1 cellular context compared by ENCODE assay signal in the genomic region with DNA sequence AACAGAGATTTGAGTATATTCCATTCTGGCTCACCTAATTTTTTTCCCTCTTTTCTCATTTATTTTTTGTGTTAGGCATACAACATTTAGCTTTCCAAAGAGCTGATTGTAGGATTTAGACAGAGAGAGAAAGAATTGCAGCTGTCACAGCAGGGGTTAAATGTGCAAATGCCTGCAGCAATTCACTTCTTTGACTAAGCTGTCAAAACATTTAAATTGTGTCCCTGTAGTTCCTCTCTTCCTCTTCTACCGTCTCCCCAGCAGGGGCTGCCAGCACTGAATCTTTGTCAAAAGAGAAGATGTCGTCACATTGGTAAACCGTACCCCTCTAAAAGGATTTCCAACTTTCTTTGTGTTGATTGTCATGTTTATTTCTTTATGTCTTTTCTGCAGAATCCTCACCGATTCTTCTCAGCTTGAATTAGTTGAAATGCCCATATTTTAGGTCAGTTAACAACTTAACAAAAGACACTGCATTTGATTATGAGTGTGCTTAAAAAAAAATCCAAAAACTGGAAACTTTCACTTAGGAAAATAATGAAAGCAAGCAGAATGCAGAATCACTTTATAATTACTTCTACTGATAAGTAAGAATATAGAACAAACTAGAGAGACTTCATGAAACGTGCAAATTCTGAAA.
TF ChIP-seq lines count a peak whose summit lies in the region.

No MANE protein-coding gene starts in this region.

TF ChIP-seq in WTC11, 78 proteins besides CTCF, POLR2A, EP300 and RAD21 (continued from another document and continues in another):
- TF ChIP-seq, protein P1, sequence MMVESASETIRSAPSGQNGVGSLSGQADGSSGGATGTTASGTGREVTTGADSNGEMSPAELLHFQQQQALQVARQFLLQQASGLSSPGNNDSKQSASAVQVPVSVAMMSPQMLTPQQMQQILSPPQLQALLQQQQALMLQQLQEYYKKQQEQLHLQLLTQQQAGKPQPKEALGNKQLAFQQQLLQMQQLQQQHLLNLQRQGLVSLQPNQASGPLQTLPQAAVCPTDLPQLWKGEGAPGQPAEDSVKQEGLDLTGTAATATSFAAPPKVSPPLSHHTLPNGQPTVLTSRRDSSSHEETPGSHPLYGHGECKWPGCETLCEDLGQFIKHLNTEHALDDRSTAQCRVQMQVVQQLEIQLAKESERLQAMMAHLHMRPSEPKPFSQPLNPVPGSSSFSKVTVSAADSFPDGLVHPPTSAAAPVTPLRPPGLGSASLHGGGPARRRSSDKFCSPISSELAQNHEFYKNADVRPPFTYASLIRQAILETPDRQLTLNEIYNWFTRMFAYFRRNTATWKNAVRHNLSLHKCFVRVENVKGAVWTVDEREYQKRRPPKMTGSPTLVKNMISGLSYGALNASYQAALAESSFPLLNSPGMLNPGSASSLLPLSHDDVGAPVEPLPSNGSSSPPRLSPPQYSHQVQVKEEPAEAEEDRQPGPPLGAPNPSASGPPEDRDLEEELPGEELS (CRISPR knock-in tag; IDR thresholded peaks at IDR 0.05): peak; percentile 38; the same call in 1 of the 2 replicates
- TF ChIP-seq, protein P2, sequence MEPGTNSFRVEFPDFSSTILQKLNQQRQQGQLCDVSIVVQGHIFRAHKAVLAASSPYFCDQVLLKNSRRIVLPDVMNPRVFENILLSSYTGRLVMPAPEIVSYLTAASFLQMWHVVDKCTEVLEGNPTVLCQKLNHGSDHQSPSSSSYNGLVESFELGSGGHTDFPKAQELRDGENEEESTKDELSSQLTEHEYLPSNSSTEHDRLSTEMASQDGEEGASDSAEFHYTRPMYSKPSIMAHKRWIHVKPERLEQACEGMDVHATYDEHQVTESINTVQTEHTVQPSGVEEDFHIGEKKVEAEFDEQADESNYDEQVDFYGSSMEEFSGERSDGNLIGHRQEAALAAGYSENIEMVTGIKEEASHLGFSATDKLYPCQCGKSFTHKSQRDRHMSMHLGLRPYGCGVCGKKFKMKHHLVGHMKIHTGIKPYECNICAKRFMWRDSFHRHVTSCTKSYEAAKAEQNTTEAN (CRISPR knock-in tag; IDR thresholded peaks at IDR 0.05): no peak; the same call in 1 of the 2 replicates
- TF ChIP-seq NR3C1 (CRISPR knock-in tag; conservative IDR thresholded peaks at IDR 0.05; ENCODE audit: low read depth): no peak
- TF ChIP-seq KAT7 (CRISPR knock-in tag; IDR thresholded peaks at IDR 0.05; ENCODE audit: borderline replicate concordance): no peak
- TF ChIP-seq, protein P3, sequence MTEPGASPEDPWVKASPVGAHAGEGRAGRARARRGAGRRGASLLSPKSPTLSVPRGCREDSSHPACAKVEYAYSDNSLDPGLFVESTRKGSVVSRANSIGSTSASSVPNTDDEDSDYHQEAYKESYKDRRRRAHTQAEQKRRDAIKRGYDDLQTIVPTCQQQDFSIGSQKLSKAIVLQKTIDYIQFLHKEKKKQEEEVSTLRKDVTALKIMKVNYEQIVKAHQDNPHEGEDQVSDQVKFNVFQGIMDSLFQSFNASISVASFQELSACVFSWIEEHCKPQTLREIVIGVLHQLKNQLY (CRISPR knock-in tag; IDR thresholded peaks at IDR 0.05): no peak
- TF ChIP-seq IRF2 (CRISPR knock-in tag; IDR thresholded peaks at IDR 0.05; ENCODE audit: borderline replicate concordance, low read depth): no peak
- TF ChIP-seq ZNF396 (CRISPR knock-in tag; IDR thresholded peaks at IDR 0.05; ENCODE audit: borderline replicate concordance): no peak
- TF ChIP-seq, protein P4, sequence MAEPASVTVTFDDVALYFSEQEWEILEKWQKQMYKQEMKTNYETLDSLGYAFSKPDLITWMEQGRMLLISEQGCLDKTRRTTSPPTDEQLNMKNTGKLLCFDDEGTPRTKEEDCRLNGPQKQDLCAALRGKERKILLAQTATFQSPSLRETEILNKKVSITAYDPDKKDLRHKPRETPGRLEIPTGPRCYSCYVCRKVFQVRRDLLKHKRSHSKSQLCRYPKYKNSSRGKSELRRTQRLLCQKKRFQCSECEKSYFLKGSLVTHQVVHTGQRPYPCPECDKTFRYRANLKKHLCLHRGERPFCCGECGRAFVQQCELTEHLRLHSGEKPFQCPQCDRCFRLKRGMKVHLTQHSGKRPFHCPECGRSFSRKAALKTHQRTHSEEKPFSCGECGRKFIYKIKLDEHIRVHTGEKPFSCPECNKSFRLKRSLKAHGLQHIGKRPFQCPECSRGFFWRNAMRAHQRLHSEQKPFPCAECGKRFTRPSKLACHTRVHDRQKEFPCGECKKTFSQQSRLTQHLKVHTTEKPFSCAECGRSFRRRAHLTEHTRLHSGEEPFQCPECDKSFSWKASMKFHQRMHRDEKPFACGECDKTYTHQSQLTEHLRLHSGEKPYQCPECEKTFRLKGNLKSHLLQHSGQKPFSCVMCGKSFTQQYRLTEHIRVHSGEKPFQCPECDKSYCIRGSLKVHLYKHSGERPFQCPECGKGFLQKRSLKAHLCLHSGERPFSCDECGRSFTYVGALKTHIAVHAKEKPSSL (CRISPR knock-in tag; conservative IDR thresholded peaks at IDR 0.05): no peak
- TF ChIP-seq NFYB (CRISPR knock-in tag; conservative IDR thresholded peaks at IDR 0.05; ENCODE audit: low read depth): no peak
- no peak for TF ChIP-seq FOXK1 (CRISPR knock-in tag; IDR thresholded peaks at IDR 0.05)
- no peak for TF ChIP-seq GTF2I (CRISPR knock-in tag; conservative IDR thresholded peaks at IDR 0.05)
- TF ChIP-seq CREM (CRISPR knock-in tag; IDR thresholded peaks at IDR 0.05): 0 out of 2 replicates have a peak, but pooled peaks have one; percentile 42
- TF ChIP-seq TEAD4 (CRISPR knock-in tag; IDR thresholded peaks at IDR 0.05): no peak
- TF ChIP-seq TEAD1 (CRISPR knock-in tag; IDR thresholded peaks at IDR 0.05): peak; percentile 40; the same call in 1 of the 2 replicates
- TF ChIP-seq GRHL2 (CRISPR knock-in tag; IDR thresholded peaks at IDR 0.05; ENCODE audit: insufficient replicate concordance, severe bottlenecking): no peak
- no peak for TF ChIP-seq ZNF232 (CRISPR knock-in tag; IDR thresholded peaks at IDR 0.05)
- TF ChIP-seq, protein P5, sequence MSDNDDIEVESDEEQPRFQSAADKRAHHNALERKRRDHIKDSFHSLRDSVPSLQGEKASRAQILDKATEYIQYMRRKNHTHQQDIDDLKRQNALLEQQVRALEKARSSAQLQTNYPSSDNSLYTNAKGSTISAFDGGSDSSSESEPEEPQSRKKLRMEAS (CRISPR knock-in tag; IDR thresholded peaks at IDR 0.05): no peak
- TF ChIP-seq, protein P6, sequence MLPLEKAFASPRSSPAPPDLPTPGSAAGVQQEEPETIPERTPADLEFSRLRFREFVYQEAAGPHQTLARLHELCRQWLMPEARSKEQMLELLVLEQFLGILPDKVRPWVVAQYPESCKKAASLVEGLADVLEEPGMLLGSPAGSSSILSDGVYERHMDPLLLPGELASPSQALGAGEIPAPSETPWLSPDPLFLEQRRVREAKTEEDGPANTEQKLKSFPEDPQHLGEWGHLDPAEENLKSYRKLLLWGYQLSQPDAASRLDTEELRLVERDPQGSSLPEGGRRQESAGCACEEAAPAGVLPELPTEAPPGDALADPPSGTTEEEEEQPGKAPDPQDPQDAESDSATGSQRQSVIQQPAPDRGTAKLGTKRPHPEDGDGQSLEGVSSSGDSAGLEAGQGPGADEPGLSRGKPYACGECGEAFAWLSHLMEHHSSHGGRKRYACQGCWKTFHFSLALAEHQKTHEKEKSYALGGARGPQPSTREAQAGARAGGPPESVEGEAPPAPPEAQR (CRISPR knock-in tag; IDR thresholded peaks at IDR 0.05): no peak
- TF ChIP-seq, protein P7, sequence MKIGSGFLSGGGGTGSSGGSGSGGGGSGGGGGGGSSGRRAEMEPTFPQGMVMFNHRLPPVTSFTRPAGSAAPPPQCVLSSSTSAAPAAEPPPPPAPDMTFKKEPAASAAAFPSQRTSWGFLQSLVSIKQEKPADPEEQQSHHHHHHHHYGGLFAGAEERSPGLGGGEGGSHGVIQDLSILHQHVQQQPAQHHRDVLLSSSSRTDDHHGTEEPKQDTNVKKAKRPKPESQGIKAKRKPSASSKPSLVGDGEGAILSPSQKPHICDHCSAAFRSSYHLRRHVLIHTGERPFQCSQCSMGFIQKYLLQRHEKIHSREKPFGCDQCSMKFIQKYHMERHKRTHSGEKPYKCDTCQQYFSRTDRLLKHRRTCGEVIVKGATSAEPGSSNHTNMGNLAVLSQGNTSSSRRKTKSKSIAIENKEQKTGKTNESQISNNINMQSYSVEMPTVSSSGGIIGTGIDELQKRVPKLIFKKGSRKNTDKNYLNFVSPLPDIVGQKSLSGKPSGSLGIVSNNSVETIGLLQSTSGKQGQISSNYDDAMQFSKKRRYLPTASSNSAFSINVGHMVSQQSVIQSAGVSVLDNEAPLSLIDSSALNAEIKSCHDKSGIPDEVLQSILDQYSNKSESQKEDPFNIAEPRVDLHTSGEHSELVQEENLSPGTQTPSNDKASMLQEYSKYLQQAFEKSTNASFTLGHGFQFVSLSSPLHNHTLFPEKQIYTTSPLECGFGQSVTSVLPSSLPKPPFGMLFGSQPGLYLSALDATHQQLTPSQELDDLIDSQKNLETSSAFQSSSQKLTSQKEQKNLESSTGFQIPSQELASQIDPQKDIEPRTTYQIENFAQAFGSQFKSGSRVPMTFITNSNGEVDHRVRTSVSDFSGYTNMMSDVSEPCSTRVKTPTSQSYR (CRISPR knock-in tag; IDR thresholded peaks at IDR 0.05): 0 out of 2 replicates have a peak, but pooled peaks have one; percentile 44
- no peak for TF ChIP-seq TP53 (CRISPR knock-in tag; IDR thresholded peaks at IDR 0.05)
- no peak for TF ChIP-seq CBFB (CRISPR knock-in tag; IDR thresholded peaks at IDR 0.05; ENCODE audit: low read depth)
- no peak for TF ChIP-seq ZNF263 (CRISPR knock-in tag; IDR thresholded peaks at IDR 0.05; ENCODE audit: low read depth)
- TF ChIP-seq, protein P8, sequence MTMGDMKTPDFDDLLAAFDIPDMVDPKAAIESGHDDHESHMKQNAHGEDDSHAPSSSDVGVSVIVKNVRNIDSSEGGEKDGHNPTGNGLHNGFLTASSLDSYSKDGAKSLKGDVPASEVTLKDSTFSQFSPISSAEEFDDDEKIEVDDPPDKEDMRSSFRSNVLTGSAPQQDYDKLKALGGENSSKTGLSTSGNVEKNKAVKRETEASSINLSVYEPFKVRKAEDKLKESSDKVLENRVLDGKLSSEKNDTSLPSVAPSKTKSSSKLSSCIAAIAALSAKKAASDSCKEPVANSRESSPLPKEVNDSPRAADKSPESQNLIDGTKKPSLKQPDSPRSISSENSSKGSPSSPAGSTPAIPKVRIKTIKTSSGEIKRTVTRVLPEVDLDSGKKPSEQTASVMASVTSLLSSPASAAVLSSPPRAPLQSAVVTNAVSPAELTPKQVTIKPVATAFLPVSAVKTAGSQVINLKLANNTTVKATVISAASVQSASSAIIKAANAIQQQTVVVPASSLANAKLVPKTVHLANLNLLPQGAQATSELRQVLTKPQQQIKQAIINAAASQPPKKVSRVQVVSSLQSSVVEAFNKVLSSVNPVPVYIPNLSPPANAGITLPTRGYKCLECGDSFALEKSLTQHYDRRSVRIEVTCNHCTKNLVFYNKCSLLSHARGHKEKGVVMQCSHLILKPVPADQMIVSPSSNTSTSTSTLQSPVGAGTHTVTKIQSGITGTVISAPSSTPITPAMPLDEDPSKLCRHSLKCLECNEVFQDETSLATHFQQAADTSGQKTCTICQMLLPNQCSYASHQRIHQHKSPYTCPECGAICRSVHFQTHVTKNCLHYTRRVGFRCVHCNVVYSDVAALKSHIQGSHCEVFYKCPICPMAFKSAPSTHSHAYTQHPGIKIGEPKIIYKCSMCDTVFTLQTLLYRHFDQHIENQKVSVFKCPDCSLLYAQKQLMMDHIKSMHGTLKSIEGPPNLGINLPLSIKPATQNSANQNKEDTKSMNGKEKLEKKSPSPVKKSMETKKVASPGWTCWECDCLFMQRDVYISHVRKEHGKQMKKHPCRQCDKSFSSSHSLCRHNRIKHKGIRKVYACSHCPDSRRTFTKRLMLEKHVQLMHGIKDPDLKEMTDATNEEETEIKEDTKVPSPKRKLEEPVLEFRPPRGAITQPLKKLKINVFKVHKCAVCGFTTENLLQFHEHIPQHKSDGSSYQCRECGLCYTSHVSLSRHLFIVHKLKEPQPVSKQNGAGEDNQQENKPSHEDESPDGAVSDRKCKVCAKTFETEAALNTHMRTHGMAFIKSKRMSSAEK (CRISPR knock-in tag; IDR thresholded peaks at IDR 0.05; ENCODE audit: borderline replicate concordance): no peak
- TF ChIP-seq GABPB1 (CRISPR knock-in tag; IDR thresholded peaks at IDR 0.05): no peak
- TF ChIP-seq, protein P9, sequence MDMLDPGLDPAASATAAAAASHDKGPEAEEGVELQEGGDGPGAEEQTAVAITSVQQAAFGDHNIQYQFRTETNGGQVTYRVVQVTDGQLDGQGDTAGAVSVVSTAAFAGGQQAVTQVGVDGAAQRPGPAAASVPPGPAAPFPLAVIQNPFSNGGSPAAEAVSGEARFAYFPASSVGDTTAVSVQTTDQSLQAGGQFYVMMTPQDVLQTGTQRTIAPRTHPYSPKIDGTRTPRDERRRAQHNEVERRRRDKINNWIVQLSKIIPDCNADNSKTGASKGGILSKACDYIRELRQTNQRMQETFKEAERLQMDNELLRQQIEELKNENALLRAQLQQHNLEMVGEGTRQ (CRISPR knock-in tag; IDR thresholded peaks at IDR 0.05): no peak
- TF ChIP-seq ZBTB21 (CRISPR knock-in tag; IDR thresholded peaks at IDR 0.05; ENCODE audit: borderline replicate concordance): peak; percentile 69; the same call in 1 of the 2 replicates
- TF ChIP-seq SMAD4 (CRISPR knock-in tag; IDR thresholded peaks at IDR 0.05): no peak
- TF ChIP-seq NR1H2 (CRISPR knock-in tag; IDR thresholded peaks at IDR 0.05): no peak
- TF ChIP-seq FOXJ3 (CRISPR knock-in tag; IDR thresholded peaks at IDR 0.05; ENCODE audit: borderline replicate concordance): peak; percentile 65; the same call in 1 of the 2 replicates
- TF ChIP-seq, protein P10, sequence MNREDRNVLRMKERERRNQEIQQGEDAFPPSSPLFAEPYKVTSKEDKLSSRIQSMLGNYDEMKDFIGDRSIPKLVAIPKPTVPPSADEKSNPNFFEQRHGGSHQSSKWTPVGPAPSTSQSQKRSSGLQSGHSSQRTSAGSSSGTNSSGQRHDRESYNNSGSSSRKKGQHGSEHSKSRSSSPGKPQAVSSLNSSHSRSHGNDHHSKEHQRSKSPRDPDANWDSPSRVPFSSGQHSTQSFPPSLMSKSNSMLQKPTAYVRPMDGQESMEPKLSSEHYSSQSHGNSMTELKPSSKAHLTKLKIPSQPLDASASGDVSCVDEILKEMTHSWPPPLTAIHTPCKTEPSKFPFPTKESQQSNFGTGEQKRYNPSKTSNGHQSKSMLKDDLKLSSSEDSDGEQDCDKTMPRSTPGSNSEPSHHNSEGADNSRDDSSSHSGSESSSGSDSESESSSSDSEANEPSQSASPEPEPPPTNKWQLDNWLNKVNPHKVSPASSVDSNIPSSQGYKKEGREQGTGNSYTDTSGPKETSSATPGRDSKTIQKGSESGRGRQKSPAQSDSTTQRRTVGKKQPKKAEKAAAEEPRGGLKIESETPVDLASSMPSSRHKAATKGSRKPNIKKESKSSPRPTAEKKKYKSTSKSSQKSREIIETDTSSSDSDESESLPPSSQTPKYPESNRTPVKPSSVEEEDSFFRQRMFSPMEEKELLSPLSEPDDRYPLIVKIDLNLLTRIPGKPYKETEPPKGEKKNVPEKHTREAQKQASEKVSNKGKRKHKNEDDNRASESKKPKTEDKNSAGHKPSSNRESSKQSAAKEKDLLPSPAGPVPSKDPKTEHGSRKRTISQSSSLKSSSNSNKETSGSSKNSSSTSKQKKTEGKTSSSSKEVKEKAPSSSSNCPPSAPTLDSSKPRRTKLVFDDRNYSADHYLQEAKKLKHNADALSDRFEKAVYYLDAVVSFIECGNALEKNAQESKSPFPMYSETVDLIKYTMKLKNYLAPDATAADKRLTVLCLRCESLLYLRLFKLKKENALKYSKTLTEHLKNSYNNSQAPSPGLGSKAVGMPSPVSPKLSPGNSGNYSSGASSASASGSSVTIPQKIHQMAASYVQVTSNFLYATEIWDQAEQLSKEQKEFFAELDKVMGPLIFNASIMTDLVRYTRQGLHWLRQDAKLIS (CRISPR knock-in tag; IDR thresholded peaks at IDR 0.05; ENCODE audit: borderline replicate concordance): no peak
- no peak for TF ChIP-seq JUN (CRISPR knock-in tag; IDR thresholded peaks at IDR 0.05)
- TF ChIP-seq, protein P11, sequence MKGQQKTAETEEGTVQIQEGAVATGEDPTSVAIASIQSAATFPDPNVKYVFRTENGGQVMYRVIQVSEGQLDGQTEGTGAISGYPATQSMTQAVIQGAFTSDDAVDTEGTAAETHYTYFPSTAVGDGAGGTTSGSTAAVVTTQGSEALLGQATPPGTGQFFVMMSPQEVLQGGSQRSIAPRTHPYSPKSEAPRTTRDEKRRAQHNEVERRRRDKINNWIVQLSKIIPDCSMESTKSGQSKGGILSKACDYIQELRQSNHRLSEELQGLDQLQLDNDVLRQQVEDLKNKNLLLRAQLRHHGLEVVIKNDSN (CRISPR knock-in tag; IDR thresholded peaks at IDR 0.05): no peak
